8 cellular contexts compared by ENCODE assay signal in genomic region chr7:65239707-65240352, GRCh38.
A peak's percentile ranks its signal among the peaks of the same experiment; 100 is the strongest.
DNase-seq lines count a peak whose midpoint lies in the region; ATAC-seq and TF ChIP-seq lines count a peak whose summit lies in the region.

No MANE protein-coding gene starts in this region.

- no peaks in the 10 kb centered on the region for H3K36me3 ChIP-seq in duodenal mucosa (ENCODE audit: control insufficient read depth in 1 of 2, insufficient read depth in 2 of 2, low read length in 2 of 2)

- H3K27me3 ChIP-seq in duodenal mucosa (ENCODE audit: control insufficient read depth in 1 of 2, insufficient read depth in 2 of 2, low read length in 2 of 2) = peaks cover 6 to 8% of the 10 kb centered on the region in 2 donors

- DNase-seq in ELR (ENCODE audit: low read depth) (peak; percentile 4), NCI-H69 (lab: John Stamatoyannopoulos, UW) (peak; percentile 56), mesothelial cell of epicardium (ENCODE audit: low spot score in 2 of 2, unreplicated experiment in 2 of 2) (peak; percentile 27 to 58), cerebellar nuclear complex (lab: John Stamatoyannopoulos, UW) (no peak)
- no peak for DNase-seq in effector CD8-positive, alpha-beta T cell (lab: John Stamatoyannopoulos, UW)

- H3K9me3 ChIP-seq in duodenal mucosa (ENCODE audit: control insufficient read depth in 1 of 2, low read length in 2 of 2) = no peaks in the 10 kb centered on the region

- TF ChIP-seq CTCF in mesothelial cell of epicardium (IDR thresholded peaks at IDR 0.05; ENCODE audit: unreplicated experiment) = no peak

- H3K27ac ChIP-seq in duodenal mucosa (ENCODE audit: low read depth, low read length) = no peak overlapping the region

- ATAC-seq in HG02678 (IDR thresholded peaks at IDR 0.05; ENCODE audit: unreplicated experiment) = no peak
- no peak for ATAC-seq in activated CD4-positive, CD25-positive, alpha-beta regulatory T cell treated with anti-CD3 and anti-CD28 coated beads, Interleukin-2, amount 50 U/mL, for 24 hours

- peak overlapping the region; percentile 40 to 45 for H3K4me3 ChIP-seq in duodenal mucosa (ENCODE audit: low read depth in 1 of 2, low read length in 2 of 2)

- no peaks in the 10 kb centered on the region for H3K4me1 Mint-ChIP-seq in mesothelial cell of epicardium

- H3K27ac Mint-ChIP-seq in mesothelial cell of epicardium = no peak overlapping the region

- no peaks in the 10 kb centered on the region for H3K9me3 Mint-ChIP-seq in mesothelial cell of epicardium

- no peaks in the 10 kb centered on the region for H3K4me1 ChIP-seq in duodenal mucosa (ENCODE audit: control insufficient read depth in 1 of 2, insufficient read depth in 2 of 2, low read length in 2 of 2)

- peak overlapping the region; percentile 74 for H3K4me3 Mint-ChIP-seq in mesothelial cell of epicardium

- H3K36me3 Mint-ChIP-seq in mesothelial cell of epicardium = no peaks in the 10 kb centered on the region

- peaks cover 15% of the 10 kb centered on the region for H3K27me3 Mint-ChIP-seq in mesothelial cell of epicardium (ENCODE audit: low read depth)

- no peak overlapping the region for H3K9ac ChIP-seq in duodenal mucosa (ENCODE audit: low read depth in 1 of 2, low read length in 2 of 2)

Comparison
In these comparisons a context has a peak if more than half of its experiments do, and no peak if none do; other contexts are left out.
1. DNase-seq: peak in ELR (single experiment), NCI-H69 (single experiment) and mesothelial cell of epicardium (2 of 2); none in cerebellar nuclear complex (0 of 2) and effector CD8-positive, alpha-beta T cell (single experiment).